10 cellular contexts compared by ENCODE assay signal in the genomic region with DNA sequence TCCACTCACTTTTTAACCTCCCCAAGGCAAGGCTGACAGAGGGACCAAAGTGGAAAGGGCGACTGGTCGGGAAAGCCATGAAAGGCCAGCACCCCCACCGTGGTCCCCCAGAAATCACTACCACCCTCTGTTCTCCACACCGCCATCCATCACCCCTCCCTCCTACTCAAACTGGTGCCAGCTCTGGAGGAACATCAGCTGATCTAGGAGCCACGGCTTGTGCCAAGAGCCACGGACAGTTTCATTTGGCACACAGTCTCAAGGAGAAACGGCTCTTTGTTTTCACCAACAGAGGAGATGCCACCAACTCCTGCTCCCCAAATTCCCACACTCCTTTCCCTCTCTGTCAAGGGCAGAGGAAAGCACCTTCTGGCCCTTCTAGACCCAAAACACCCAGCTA. TPM values are rescaled to one million over a fixed set of nuclear protein-coding genes. Genes with fewer than 3 reads are reported as not detected.
A peak's percentile ranks its signal among the peaks of the same experiment; 100 is the strongest.
DNase-seq lines count a peak whose midpoint lies in the region; ATAC-seq and TF ChIP-seq lines count a peak whose summit lies in the region.
"Had no signal": no experiment of that assay in that cellular context is flagged by ENCODE, and none has a peak within 500 bp of the region (broad histone marks: within the 10 kb centered on the region; RNA-seq: fewer than 3 reads in every experiment).

No MANE protein-coding gene starts in this region.

- WGBS in endodermal cell (ENCODE audit: insufficient coverage in 1 of 2, insufficient read length in 1 of 2), 2 experiments: 94% methylated on average over 3 to 7 of the region's 7 CpGs

- H3K36me3 ChIP-seq in endodermal cell (ENCODE audit: control insufficient read depth, insufficient read depth, low read length): peaks cover 89% of the 10 kb centered on the region
- H3K36me3 ChIP-seq in muscle layer of duodenum (ENCODE audit: control insufficient read depth in 1 of 2, insufficient read depth in 2 of 2, low read length in 2 of 2): peaks cover 19 to 28% of the 10 kb centered on the region in 2 donors
- H3K36me3 ChIP-seq in upper lobe of right lung: peaks cover 54% of the 10 kb centered on the region

- H3K9me3 ChIP-seq in endodermal cell (ENCODE audit: control insufficient read depth, low read length) (no peaks in the 10 kb centered on the region), muscle layer of duodenum (ENCODE audit: control insufficient read depth in 1 of 2, low read length in 2 of 2) (no peaks in the 10 kb centered on the region), upper lobe of right lung (no peaks in the 10 kb centered on the region)
- H3K9me3 ChIP-seq: BE2C had no signal

- H3K27me3 ChIP-seq in endodermal cell (ENCODE audit: control insufficient read depth, insufficient read depth, low read length, poor library complexity, severe bottlenecking) (no peaks in the 10 kb centered on the region), muscle layer of duodenum (ENCODE audit: low read depth, low read length) (no peaks in the 10 kb centered on the region), upper lobe of right lung (no peaks in the 10 kb centered on the region)
- H3K27me3 ChIP-seq: BE2C had no signal

- peaks cover 35% of the 10 kb centered on the region for H3K36me3 Mint-ChIP-seq in activated naive CD4-positive, alpha-beta T cell treated with anti-CD3 and anti-CD28 coated beads, Interleukin-2, amount 50 U/mL, for 24 hours
- H3K36me3 Mint-ChIP-seq in endodermal cell (ENCODE audit: low read depth): peaks cover 67% of the 10 kb centered on the region

- ATAC-seq in upper lobe of right lung: no peak
- ATAC-seq in HG03354 (IDR thresholded peaks at IDR 0.05; ENCODE audit: poor library complexity, severe bottlenecking, unreplicated experiment): no peak

- DNase-seq in activated naive CD4-positive, alpha-beta T cell treated with Interleukin-2 at 50 U/mL for 16 hours: no peak
- DNase-seq in endodermal cell (peak; percentile 3), upper lobe of right lung (no peak), DMS53 treated with DMSO at 0.1 percent for 48 hours (lab: John Stamatoyannopoulos, UW; ENCODE audit: unreplicated experiment) (no peak), RPMI8226 (no peak)
- DNase-seq: BE2C, NCI-H1105 had no signal

- no peak overlapping the region for H3K9ac ChIP-seq in endodermal cell (ENCODE audit: extremely low read depth, low read length, poor library complexity, severe bottlenecking)

- H3K27me3 Mint-ChIP-seq in activated naive CD4-positive, alpha-beta T cell treated with anti-CD3 and anti-CD28 coated beads, Interleukin-2, amount 50 U/mL, for 24 hours: no peaks in the 10 kb centered on the region
- no peaks in the 10 kb centered on the region for H3K27me3 Mint-ChIP-seq in endodermal cell (ENCODE audit: insufficient read depth)

- TF ChIP-seq CTCF in endodermal cell (conservative IDR thresholded peaks at IDR 0.05) (no peak), upper lobe of right lung (IDR thresholded peaks at IDR 0.05) (no peak)

- H3K4me1 ChIP-seq in endodermal cell (ENCODE audit: control insufficient read depth, insufficient read depth, low read length) (no peaks in the 10 kb centered on the region), muscle layer of duodenum (ENCODE audit: control insufficient read depth in 1 of 2, insufficient read depth in 2 of 2, low read length in 2 of 2) (peaks cover 6 to 25% of the 10 kb centered on the region in 2 donors), upper lobe of right lung (peaks cover 28% of the 10 kb centered on the region)
- H3K4me1 ChIP-seq: BE2C had no signal

- H3K27ac Mint-ChIP-seq in activated naive CD4-positive, alpha-beta T cell treated with anti-CD3 and anti-CD28 coated beads, Interleukin-2, amount 50 U/mL, for 24 hours: peak overlapping the region; percentile 82
- H3K27ac Mint-ChIP-seq in endodermal cell: no peak overlapping the region

- no peak overlapping the region for H3K4me3 ChIP-seq in endodermal cell (ENCODE audit: low read length)
- peak overlapping the region in 1 of 2 donors; percentile 29 for H3K4me3 ChIP-seq in muscle layer of duodenum (ENCODE audit: low read depth in 1 of 2, low read length in 2 of 2)
- H3K4me3 ChIP-seq in upper lobe of right lung: no peak overlapping the region

- no peak overlapping the region for H3K27ac ChIP-seq in endodermal cell (ENCODE audit: low read depth, low read length)
- H3K27ac ChIP-seq in muscle layer of duodenum (ENCODE audit: low read length): peak overlapping the region; percentile 49
- H3K27ac ChIP-seq in upper lobe of right lung: peak overlapping the region; percentile 72

- intact Hi-C loops in upper lobe of right lung (cut with DNase I): no loop called here

- H3K9me3 Mint-ChIP-seq in activated naive CD4-positive, alpha-beta T cell treated with anti-CD3 and anti-CD28 coated beads, Interleukin-2, amount 50 U/mL, for 24 hours: no peaks in the 10 kb centered on the region
- H3K9me3 Mint-ChIP-seq in endodermal cell: no peaks in the 10 kb centered on the region

- peaks cover 20% of the 10 kb centered on the region for H3K4me1 Mint-ChIP-seq in activated naive CD4-positive, alpha-beta T cell treated with anti-CD3 and anti-CD28 coated beads, Interleukin-2, amount 50 U/mL, for 24 hours
- no peaks in the 10 kb centered on the region for H3K4me1 Mint-ChIP-seq in endodermal cell

- no peak overlapping the region for H3K4me3 Mint-ChIP-seq in activated naive CD4-positive, alpha-beta T cell treated with anti-CD3 and anti-CD28 coated beads, Interleukin-2, amount 50 U/mL, for 24 hours
- no peak overlapping the region for H3K4me3 Mint-ChIP-seq in endodermal cell

RNA-seq across cellular contexts. Expression of gene TBC1D7, which starts 26.0 kb away (rescaled TPM):
- 10 to 100 TPM; 37.7 to 59.0 TPM for total RNA-seq in endodermal cell
- polyA plus RNA-seq in endodermal cell (2013, experiment 1 of 2): 46.2 TPM
- polyA plus RNA-seq in endodermal cell (2013, experiment 2 of 2): 46.3 TPM
- 18.1 TPM for total RNA-seq in upper lobe of right lung
